In genomic region chr7:116511552-116512523, GRCh38 we compare ENCODE assay signal across 1 cellular context.
TF ChIP-seq lines count a peak whose summit lies in the region.

No MANE protein-coding gene starts in this region.

TF ChIP-seq in K562, 482 proteins besides CTCF, POLR2A, EP300 and RAD21 (continued from another document and continues in another):
- TF ChIP-seq, protein P1, sequence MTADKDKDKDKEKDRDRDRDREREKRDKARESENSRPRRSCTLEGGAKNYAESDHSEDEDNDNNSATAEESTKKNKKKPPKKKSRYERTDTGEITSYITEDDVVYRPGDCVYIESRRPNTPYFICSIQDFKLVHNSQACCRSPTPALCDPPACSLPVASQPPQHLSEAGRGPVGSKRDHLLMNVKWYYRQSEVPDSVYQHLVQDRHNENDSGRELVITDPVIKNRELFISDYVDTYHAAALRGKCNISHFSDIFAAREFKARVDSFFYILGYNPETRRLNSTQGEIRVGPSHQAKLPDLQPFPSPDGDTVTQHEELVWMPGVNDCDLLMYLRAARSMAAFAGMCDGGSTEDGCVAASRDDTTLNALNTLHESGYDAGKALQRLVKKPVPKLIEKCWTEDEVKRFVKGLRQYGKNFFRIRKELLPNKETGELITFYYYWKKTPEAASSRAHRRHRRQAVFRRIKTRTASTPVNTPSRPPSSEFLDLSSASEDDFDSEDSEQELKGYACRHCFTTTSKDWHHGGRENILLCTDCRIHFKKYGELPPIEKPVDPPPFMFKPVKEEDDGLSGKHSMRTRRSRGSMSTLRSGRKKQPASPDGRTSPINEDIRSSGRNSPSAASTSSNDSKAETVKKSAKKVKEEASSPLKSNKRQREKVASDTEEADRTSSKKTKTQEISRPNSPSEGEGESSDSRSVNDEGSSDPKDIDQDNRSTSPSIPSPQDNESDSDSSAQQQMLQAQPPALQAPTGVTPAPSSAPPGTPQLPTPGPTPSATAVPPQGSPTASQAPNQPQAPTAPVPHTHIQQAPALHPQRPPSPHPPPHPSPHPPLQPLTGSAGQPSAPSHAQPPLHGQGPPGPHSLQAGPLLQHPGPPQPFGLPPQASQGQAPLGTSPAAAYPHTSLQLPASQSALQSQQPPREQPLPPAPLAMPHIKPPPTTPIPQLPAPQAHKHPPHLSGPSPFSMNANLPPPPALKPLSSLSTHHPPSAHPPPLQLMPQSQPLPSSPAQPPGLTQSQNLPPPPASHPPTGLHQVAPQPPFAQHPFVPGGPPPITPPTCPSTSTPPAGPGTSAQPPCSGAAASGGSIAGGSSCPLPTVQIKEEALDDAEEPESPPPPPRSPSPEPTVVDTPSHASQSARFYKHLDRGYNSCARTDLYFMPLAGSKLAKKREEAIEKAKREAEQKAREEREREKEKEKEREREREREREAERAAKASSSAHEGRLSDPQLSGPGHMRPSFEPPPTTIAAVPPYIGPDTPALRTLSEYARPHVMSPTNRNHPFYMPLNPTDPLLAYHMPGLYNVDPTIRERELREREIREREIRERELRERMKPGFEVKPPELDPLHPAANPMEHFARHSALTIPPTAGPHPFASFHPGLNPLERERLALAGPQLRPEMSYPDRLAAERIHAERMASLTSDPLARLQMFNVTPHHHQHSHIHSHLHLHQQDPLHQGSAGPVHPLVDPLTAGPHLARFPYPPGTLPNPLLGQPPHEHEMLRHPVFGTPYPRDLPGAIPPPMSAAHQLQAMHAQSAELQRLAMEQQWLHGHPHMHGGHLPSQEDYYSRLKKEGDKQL (CRISPR knock-in tag; IDR thresholded peaks at IDR 0.05; ENCODE audit: borderline replicate concordance), result no peak
- TF ChIP-seq ATF3 (IDR thresholded peaks at IDR 0.05), result peak; percentile 67
- no peak for TF ChIP-seq ATF3 (CRISPR knock-in tag; conservative IDR thresholded peaks at IDR 0.05)
- no peak for TF ChIP-seq SMAD2 (IDR thresholded peaks at IDR 0.05; ENCODE audit: low read depth, low read length)
- TF ChIP-seq ARID3B (CRISPR knock-in tag; IDR thresholded peaks at IDR 0.05; ENCODE audit: borderline replicate concordance), result no peak
- TF ChIP-seq NUFIP1 (IDR thresholded peaks at IDR 0.05; ENCODE audit: partially characterized antibody), result peak; percentile 10
- TF ChIP-seq TSC22D4 (tag; IDR thresholded peaks at IDR 0.05), result no peak
- TF ChIP-seq, protein P2, sequence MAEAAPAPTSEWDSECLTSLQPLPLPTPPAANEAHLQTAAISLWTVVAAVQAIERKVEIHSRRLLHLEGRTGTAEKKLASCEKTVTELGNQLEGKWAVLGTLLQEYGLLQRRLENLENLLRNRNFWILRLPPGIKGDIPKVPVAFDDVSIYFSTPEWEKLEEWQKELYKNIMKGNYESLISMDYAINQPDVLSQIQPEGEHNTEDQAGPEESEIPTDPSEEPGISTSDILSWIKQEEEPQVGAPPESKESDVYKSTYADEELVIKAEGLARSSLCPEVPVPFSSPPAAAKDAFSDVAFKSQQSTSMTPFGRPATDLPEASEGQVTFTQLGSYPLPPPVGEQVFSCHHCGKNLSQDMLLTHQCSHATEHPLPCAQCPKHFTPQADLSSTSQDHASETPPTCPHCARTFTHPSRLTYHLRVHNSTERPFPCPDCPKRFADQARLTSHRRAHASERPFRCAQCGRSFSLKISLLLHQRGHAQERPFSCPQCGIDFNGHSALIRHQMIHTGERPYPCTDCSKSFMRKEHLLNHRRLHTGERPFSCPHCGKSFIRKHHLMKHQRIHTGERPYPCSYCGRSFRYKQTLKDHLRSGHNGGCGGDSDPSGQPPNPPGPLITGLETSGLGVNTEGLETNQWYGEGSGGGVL (CRISPR knock-in tag; IDR thresholded peaks at IDR 0.05), result no peak
- TF ChIP-seq TBL1XR1 (IDR thresholded peaks at IDR 0.05; ENCODE audit: low read length in 2 of 2), result no peak
- peak; percentile 10; the same call in 1 of the 2 replicates for TF ChIP-seq ARID1B (IDR thresholded peaks at IDR 0.05)
- 0 out of 2 replicates have a peak, but pooled peaks have one; percentile 22 for TF ChIP-seq TSHZ1 (CRISPR knock-in tag; IDR thresholded peaks at IDR 0.05)
- peak; percentile 64 for TF ChIP-seq FOXM1 (IDR thresholded peaks at IDR 0.05; ENCODE audit: low read depth)
- TF ChIP-seq FOXM1 (CRISPR knock-in tag; IDR thresholded peaks at IDR 0.05; ENCODE audit: low read depth), result no peak
- TF ChIP-seq NR2C2 (CRISPR knock-in tag; IDR thresholded peaks at IDR 0.05), result no peak
- peak; percentile 42 for TF ChIP-seq NR2C2 (tag; IDR thresholded peaks at IDR 0.05)
- TF ChIP-seq SREBF2 (CRISPR knock-in tag; IDR thresholded peaks at IDR 0.05), result no peak
- TF ChIP-seq FOXK2 (conservative IDR thresholded peaks at IDR 0.05 in 1 of 2, IDR thresholded peaks at IDR 0.05 in 1 of 2; ENCODE audit: low read depth in 2 of 2), result peak; percentile 92 to 94
- no peak; the same call in 1 of the 2 replicates for TF ChIP-seq LCOR (CRISPR knock-in tag; IDR thresholded peaks at IDR 0.05)
- peak; percentile 78; the same call in 1 of the 2 replicates for TF ChIP-seq MECOM (CRISPR knock-in tag; IDR thresholded peaks at IDR 0.05)
- 0 out of 2 replicates have a peak, but pooled peaks have one; percentile 26 for TF ChIP-seq RFX7 (CRISPR knock-in tag; IDR thresholded peaks at IDR 0.05)
- no peak for TF ChIP-seq OTX1 (CRISPR knock-in tag; IDR thresholded peaks at IDR 0.05)
- TF ChIP-seq TCF3 (CRISPR knock-in tag; IDR thresholded peaks at IDR 0.05), result no peak
- 0 out of 2 replicates have a peak, but pooled peaks have one; percentile 51 for TF ChIP-seq ZNF583 (CRISPR knock-in tag; IDR thresholded peaks at IDR 0.05)
- TF ChIP-seq MEF2D (tag; conservative IDR thresholded peaks at IDR 0.05; ENCODE audit: low read depth), result peak; percentile 67; the same call in 1 of the 2 replicates
- no peak for TF ChIP-seq ZNF24 (IDR thresholded peaks at IDR 0.05)
- peak; percentile 55 for TF ChIP-seq RBBP5 (IDR thresholded peaks at IDR 0.05; ENCODE audit: borderline replicate concordance, insufficient read depth, low read length, poor library complexity, severe bottlenecking)
- peak in 1 of 2 experiments; percentile 73; a peak in 1 of 4 replicates for TF ChIP-seq MCM7 (IDR thresholded peaks at IDR 0.05)
- peak; percentile 67 for TF ChIP-seq RNF2 (IDR thresholded peaks at IDR 0.05)
- TF ChIP-seq E2F1 (CRISPR knock-in tag; IDR thresholded peaks at IDR 0.05), result no peak
- no peak for TF ChIP-seq CBX5 (IDR thresholded peaks at IDR 0.05; ENCODE audit: borderline replicate concordance, low read depth)
- TF ChIP-seq ZNF140 (CRISPR knock-in tag; IDR thresholded peaks at IDR 0.05), result no peak
- TF ChIP-seq TEAD1 (CRISPR knock-in tag; IDR thresholded peaks at IDR 0.05), result 0 out of 4 replicates have a peak, but pooled peaks of 1 of the 2 experiments have one; percentile 59
- TF ChIP-seq HCFC1 (IDR thresholded peaks at IDR 0.05; ENCODE audit: low read depth, low read length), result no peak
- no peak for TF ChIP-seq FOXP4 (CRISPR knock-in tag; IDR thresholded peaks at IDR 0.05; ENCODE audit: borderline replicate concordance)
- TF ChIP-seq JUN (IDR thresholded peaks at IDR 0.05; ENCODE audit: borderline replicate concordance, low read depth, low read length), result peak; percentile 12; the same call in 1 of the 2 replicates
- no peak for TF ChIP-seq JUN (CRISPR knock-in tag; IDR thresholded peaks at IDR 0.05; ENCODE audit: borderline replicate concordance)
- peak; percentile 48; the same call in 1 of the 2 replicates for TF ChIP-seq SMAD3 (CRISPR knock-in tag; conservative IDR thresholded peaks at IDR 0.05)
- TF ChIP-seq KDM2B (CRISPR knock-in tag; IDR thresholded peaks at IDR 0.05), result no peak
- TF ChIP-seq HDAC1 (IDR thresholded peaks at IDR 0.05), result peak in 1 of 2 experiments; percentile 91; a peak in 2 of 4 replicates
- TF ChIP-seq THAP12 (CRISPR knock-in tag; IDR thresholded peaks at IDR 0.05), result 0 out of 2 replicates have a peak, but pooled peaks have one; percentile 19
- peak; percentile 78; the same call in 1 of the 2 replicates for TF ChIP-seq ZNF311 (CRISPR knock-in tag; IDR thresholded peaks at IDR 0.05)
- TF ChIP-seq CXXC5 (CRISPR knock-in tag; IDR thresholded peaks at IDR 0.05), result peak; percentile 72
- TF ChIP-seq SMARCE1 (IDR thresholded peaks at IDR 0.05), result peak; percentile 28; the same call in 1 of the 2 replicates
- TF ChIP-seq NR1H2 (CRISPR knock-in tag; IDR thresholded peaks at IDR 0.05), result no peak
- 0 out of 4 replicates have a peak, but pooled peaks of 1 of the 2 experiments have one; percentile 58 for TF ChIP-seq ARNT (IDR thresholded peaks at IDR 0.05)
- TF ChIP-seq PHB2 (IDR thresholded peaks at IDR 0.05; ENCODE audit: low read depth), result no peak
- peak; percentile 56 for TF ChIP-seq FOSL1 (tag; conservative IDR thresholded peaks at IDR 0.05)
- TF ChIP-seq GTF2A2 (tag; IDR thresholded peaks at IDR 0.05), result no peak
